In genomic region chr10:103671126-103671525, GRCh38 we compare ENCODE assay signal across 15 cellular contexts.
DNase-seq lines count a peak whose midpoint lies in the region; ATAC-seq and TF ChIP-seq lines count a peak whose summit lies in the region.
"Had no signal": no experiment of that assay in that cellular context is flagged by ENCODE, and none has a peak within 500 bp of the region (broad histone marks: within the 10 kb centered on the region; RNA-seq: fewer than 3 reads in every experiment).

No MANE protein-coding gene starts in this region.

- 77 to 86% methylated on average over 5 of the region's 5 CpGs for WGBS in gastroesophageal sphincter (ENCODE audit: low coverage in 1 of 2), 2 donors
- WGBS in upper lobe of left lung, 2 donors: 77 to 82% methylated on average over 5 of the region's 5 CpGs
- 98% methylated on average over 5 of the region's 5 CpGs for WGBS in aorta, 2 donors

- POLR2A ChIA-PET in RWPE1 (lab: Yijun Ruan, JAX; ENCODE audit: low non-redundant PET) (no interaction called here), HEK293T (lab: Yijun Ruan, JAX) (interaction anchor here (0.9 to 1.5 kb wide), 2 partner anchors 9 to 18 kb away, joined by 3 read pairs; no protein-coding TSS in a partner anchor)

- no peak overlapping the region for H3K4me3 ChIP-seq in gastroesophageal sphincter
- H3K4me3 ChIP-seq in upper lobe of left lung: no peak overlapping the region
- no peak overlapping the region for H3K4me3 ChIP-seq in aorta (ENCODE audit: low read length in 2 of 2)
- H3K4me3 ChIP-seq: HAP-1 had no signal

- no peaks in the 10 kb centered on the region for H3K36me3 ChIP-seq in gastroesophageal sphincter
- H3K36me3 ChIP-seq in upper lobe of left lung: no peaks in the 10 kb centered on the region
- no peaks in the 10 kb centered on the region for H3K36me3 ChIP-seq in aorta (ENCODE audit: control insufficient read depth in 1 of 2, insufficient read depth in 2 of 2, low read length in 1 of 2)
- H3K36me3 ChIP-seq: HAP-1 had no signal

- CTCF ChIA-PET in RWPE1 (lab: Yijun Ruan, JAX): no interaction called here
- CTCF ChIA-PET in HEK293T (lab: Yijun Ruan, JAX): interaction anchor here (1.0 kb wide), 1 partner anchor 15 kb away, joined by 4 read pairs; no protein-coding TSS in a partner anchor

- ATAC-seq in gastroesophageal sphincter (no peak), upper lobe of left lung (ENCODE audit: low FRiP score in 2 of 2) (no peak), aorta (ENCODE audit: low FRiP score) (no peak)

- peaks cover 2 to 65% (median 15%) of the 10 kb centered on the region in 3 donors for H3K4me1 ChIP-seq in gastroesophageal sphincter
- H3K4me1 ChIP-seq in upper lobe of left lung: peaks cover 20 to 27% (median 22%) of the 10 kb centered on the region in 4 donors
- H3K4me1 ChIP-seq in aorta (ENCODE audit: control insufficient read depth in 1 of 2, insufficient read depth in 2 of 2, low read length in 2 of 2): no peaks in the 10 kb centered on the region

- peak overlapping the region; percentile 40; the same call in 1 of the 2 replicates for H3K27ac ChIP-seq in RWPE1
- H3K27ac ChIP-seq in gastroesophageal sphincter: peak overlapping the region in 3 of 4 donors; percentile 2 to 33 (median 17)
- peak overlapping the region in 3 of 4 donors; percentile 6 to 16 (median 11) for H3K27ac ChIP-seq in upper lobe of left lung
- H3K27ac ChIP-seq in aorta (ENCODE audit: low read depth in 1 of 2, low read length in 2 of 2): no peak overlapping the region
- H3K27ac ChIP-seq: 22Rv1 had no signal

- H3K27me3 ChIP-seq in gastroesophageal sphincter (no peaks in the 10 kb centered on the region), upper lobe of left lung (no peaks in the 10 kb centered on the region), aorta (ENCODE audit: control insufficient read depth in 1 of 2, insufficient read depth in 2 of 2, low read length in 1 of 2) (no peaks in the 10 kb centered on the region)

- TF ChIP-seq POLR2A in gastroesophageal sphincter (IDR thresholded peaks at IDR 0.05): no peak
- TF ChIP-seq POLR2A in upper lobe of left lung (IDR thresholded peaks at IDR 0.05): no peak

- TF ChIP-seq CTCF in RWPE1 (conservative IDR thresholded peaks at IDR 0.05; ENCODE audit: low read depth) (no peak), gastroesophageal sphincter (IDR thresholded peaks at IDR 0.05) (no peak), upper lobe of left lung (IDR thresholded peaks at IDR 0.05) (no peak)

- no peak for TF ChIP-seq EP300 in gastroesophageal sphincter (IDR thresholded peaks at IDR 0.05)
- TF ChIP-seq EP300 in upper lobe of left lung (IDR thresholded peaks at IDR 0.05): no peak

- intact Hi-C loops in aorta (cut with DNase I): no loop called here

- H3K9me3 ChIP-seq in gastroesophageal sphincter: no peaks in the 10 kb centered on the region
- no peaks in the 10 kb centered on the region for H3K9me3 ChIP-seq in upper lobe of left lung
- no peaks in the 10 kb centered on the region for H3K9me3 ChIP-seq in aorta (ENCODE audit: control insufficient read depth, low read length)
- H3K9me3 ChIP-seq: HAP-1 had no signal

- DNase-seq in DMS 273 (lab: John Stamatoyannopoulos, UW; ENCODE audit: unreplicated experiment) (peak; percentile 33), DMS 273 treated with DMSO at 0.1 percent for 48 hours (lab: John Stamatoyannopoulos, UW) (no peak), RWPE1 (ENCODE audit: low spot score) (no peak), upper lobe of left lung (no peak), NCI-H2196 treated with DMSO at 0.1 percent for 48 hours (lab: John Stamatoyannopoulos, UW; ENCODE audit: unreplicated experiment) (no peak), aorta (no peak), HEK293T (ENCODE audit: extremely low spot score) (no peak)
- DNase-seq: AML-193; C1 segment of cervical spinal cord; CD4-positive, alpha-beta T cell; DND-41; GDM1 had no signal

TF ChIP-seq in HEK293T, 16 proteins besides CTCF, POLR2A, EP300 and RAD21:
- TF ChIP-seq BHLHE40 (IDR thresholded peaks at IDR 0.05; ENCODE audit: borderline replicate concordance) (no peak), CTBP1 (IDR thresholded peaks at IDR 0.05; ENCODE audit: borderline replicate concordance) (no peak), FOXM1 (IDR thresholded peaks at IDR 0.05; ENCODE audit: borderline replicate concordance) (no peak), SUZ12 (IDR thresholded peaks at IDR 0.05) (no peak), FOXA1 (IDR thresholded peaks at IDR 0.05) (no peak)

Comparison
In these comparisons a context has a peak if more than half of its experiments do, and no peak if none do; other contexts are left out.
1. H3K27ac ChIP-seq: peak in RWPE1 (single experiment), gastroesophageal sphincter (3 of 4) and upper lobe of left lung (3 of 4); none in aorta (0 of 2).